ENCODE assay signal across 8 cellular contexts in genomic region chr4:89901808-89902431, GRCh38. TPM values are rescaled to one million over a fixed set of nuclear protein-coding genes. Genes with fewer than 3 reads are reported as not detected.
DNase-seq lines count a peak whose midpoint lies in the region; ATAC-seq and TF ChIP-seq lines count a peak whose summit lies in the region.
"Not testable (repeated sequence)": the region's sequence is repeated elsewhere in the genome, so short reads cannot be mapped to it uniquely, and the experiment has no call there.

No MANE protein-coding gene starts in this region.

- H3K36me3 ChIP-seq in ascending aorta, left ventricle myocardium inferior: not testable (repeated sequence)

- not testable (repeated sequence) for H3K4me3 ChIP-seq in AG09309 (ENCODE audit: control insufficient read depth, low read depth, low read length); ascending aorta; left ventricle myocardium inferior

- not testable (repeated sequence) for H3K27me3 ChIP-seq in ascending aorta; left ventricle myocardium inferior (ENCODE audit: low read depth)

- H3K27ac ChIP-seq in ascending aorta; left ventricle myocardium inferior (replicated peaks): not testable (repeated sequence)

- peak; percentile 83 for TF ChIP-seq CTCF in AG09309 (IDR thresholded peaks at IDR 0.05; ENCODE audit: control insufficient read depth, insufficient read depth, low read depth, low read length, missing control alignments)
- peak in 2 of 3 experiments; percentile 49 to 58 for TF ChIP-seq CTCF in ascending aorta (IDR thresholded peaks at IDR 0.05)
- peak; percentile 78 for TF ChIP-seq CTCF in left ventricle myocardium inferior (IDR thresholded peaks at IDR 0.05; ENCODE audit: borderline replicate concordance)

- not testable (repeated sequence) for H3K4me1 ChIP-seq in ascending aorta, left ventricle myocardium inferior

- H3K9me3 ChIP-seq in ascending aorta; left ventricle myocardium inferior (replicated peaks): not testable (repeated sequence)

- intact Hi-C loops in ascending aorta (cut with DNase I), result loop anchor here (5.0 to 10.0 kb wide), 2 partner anchors 675 to 737 kb away; no protein-coding TSS in a partner anchor
- intact Hi-C loops in left ventricle myocardium inferior (cut with micrococcal nuclease), result not testable (repeated sequence)

- DNase-seq in AG09309 (ENCODE audit: low read depth); ascending aorta (ENCODE audit: low spot score in 2 of 2): not testable (repeated sequence)
- DNase-seq in NCI-H2081 (lab: John Stamatoyannopoulos, UW), result peak; percentile 58 to 62
- DNase-seq in T1000 (lab: John Stamatoyannopoulos, UW), result peak; percentile 30
- peak; percentile 17 for DNase-seq in left ventricle myocardium inferior
- peak; percentile 57 for DNase-seq in putamen (ENCODE audit: low spot score)

- peak; percentile 81 for ATAC-seq in GM18909 (IDR thresholded peaks at IDR 0.05; ENCODE audit: poor library complexity, unreplicated experiment)
- ATAC-seq in HG03066 (IDR thresholded peaks at IDR 0.05; ENCODE audit: low read depth, unreplicated experiment), result peak; percentile 74

RNA-seq across cellular contexts. Expression of gene MMRN1, which starts 7.3 kb away (rescaled TPM):
- total RNA-seq in ascending aorta, result 109 TPM
- total RNA-seq in left ventricle myocardium inferior, result 2.4 TPM

Comparison
In these comparisons a context has a peak if more than half of its experiments do, and no peak if none do; other contexts are left out.
1. RNA of gene MMRN1, which starts 7.3 kb away (total RNA-seq): 109 TPM in ascending aorta (single experiment); 2.4 TPM in left ventricle myocardium inferior (single experiment); every median in the first group is over 10 times any median in the second.
2. Peak in every context shown above with its lines, with median percentiles within 50 percentile points of each other: CTCF ChIP-seq.